18 cellular contexts compared by ENCODE assay signal in the genomic region with DNA sequence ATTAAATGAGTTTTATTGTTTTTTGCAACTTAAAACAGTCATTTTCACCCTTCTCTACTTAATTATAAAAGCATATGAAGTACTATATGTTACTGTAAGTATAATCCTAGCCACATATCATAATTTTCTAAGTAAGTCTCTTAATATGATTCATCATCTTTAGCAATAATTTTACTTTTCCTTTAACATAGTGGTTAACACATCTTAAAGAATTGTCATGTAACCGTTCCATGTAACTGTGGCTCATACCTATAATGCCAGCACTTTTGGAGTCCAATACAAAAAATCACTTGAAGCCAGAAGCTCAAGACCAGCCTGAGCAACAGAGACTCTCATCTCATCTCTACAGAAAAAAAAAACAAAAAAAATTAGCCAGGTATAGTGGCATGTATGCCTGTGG.
DNase-seq lines count a peak whose midpoint lies in the region; ATAC-seq and TF ChIP-seq lines count a peak whose summit lies in the region.
"Had no signal": no experiment of that assay in that cellular context is flagged by ENCODE, and none has a peak within 500 bp of the region (broad histone marks: within the 10 kb centered on the region; RNA-seq: fewer than 3 reads in every experiment).

No MANE protein-coding gene starts in this region.

- no peaks in the 10 kb centered on the region for H3K9me3 ChIP-seq in H9 (ENCODE audit: control insufficient read depth, low read depth, low read length)
- H3K9me3 ChIP-seq: A549, BLaER1 had no signal

- no peak overlapping the region for H4K5ac ChIP-seq in H9 (ENCODE audit: insufficient read length, low read depth, low read length)

- TF ChIP-seq CTCF in natural killer cell (IDR thresholded peaks at IDR 0.05) (no peak), H9 (conservative IDR thresholded peaks at IDR 0.05) (no peak)

- no peak for DNase-seq in activated CD4-positive, CD25-positive, alpha-beta regulatory T cell (lab: John Stamatoyannopoulos, UW)
- DNase-seq in natural killer cell treated with Interleukin-12 subunit alpha and Interleukin-12 subunit beta and Interleukin-15 and Interleukin-18, amount 100 ng/mL, for 72 hours (ENCODE audit: low spot score), result no peak
- DNase-seq in natural killer cell, result no peak
- DNase-seq in central memory CD8-positive, alpha-beta T cell (ENCODE audit: low spot score in 2 of 2), result no peak
- no peak for DNase-seq in H9
- DNase-seq: CD4-positive, alpha-beta memory T cell; DMS153; DMS79; GDM1; GOT3; H7 had no signal

- no peaks in the 10 kb centered on the region for H3K9me3 Mint-ChIP-seq in natural killer cell treated with Interleukin-12 subunit alpha and Interleukin-12 subunit beta and Interleukin-15 and Interleukin-18, amount 100 ng/mL, for 72 hours
- H3K9me3 Mint-ChIP-seq in natural killer cell (no peaks in the 10 kb centered on the region), H9 (no peaks in the 10 kb centered on the region; a peak in 1 of 5 replicates)
- H3K9me3 Mint-ChIP-seq in central memory CD8-positive, alpha-beta T cell, result no peaks in the 10 kb centered on the region
- H3K9me3 Mint-ChIP-seq: CD4-positive, alpha-beta memory T cell had no signal

- H3K14ac ChIP-seq in H9 (ENCODE audit: insufficient read depth, low read length), result no peak overlapping the region

- no peaks in the 10 kb centered on the region for H3K79me2 ChIP-seq in H9 (ENCODE audit: insufficient read depth, low read length)

- WGBS in H9 (ENCODE audit: extremely low coverage, insufficient read length, low lambda C conversion rate), result no CpG with 5 or more reads among the region's 1 CpG

- no peak overlapping the region for H2BK15ac ChIP-seq in H9 (ENCODE audit: low read depth, low read length)

- H2BK12ac ChIP-seq in H9 (ENCODE audit: insufficient read length, low read depth, low read length), result no peak overlapping the region

- H4K91ac ChIP-seq in H9 (ENCODE audit: insufficient read length, low read depth, low read length), result no peak overlapping the region

- H2AFZ ChIP-seq in H9 (ENCODE audit: low read length), result no peak overlapping the region

- H3K27me3 ChIP-seq in H9 (ENCODE audit: insufficient read depth, low read length), result no peaks in the 10 kb centered on the region
- H3K27me3 ChIP-seq: BLaER1 had no signal

- no peak overlapping the region for H3K4ac ChIP-seq in H9 (ENCODE audit: low read depth, low read length)

- no peaks in the 10 kb centered on the region for H4K20me1 ChIP-seq in H9 (ENCODE audit: control insufficient read depth, insufficient read depth, insufficient read length)
- H4K20me1 ChIP-seq: BLaER1 had no signal

- no peak overlapping the region for H2BK5ac ChIP-seq in H9 (ENCODE audit: insufficient read length, low read length)

- H2BK120ac ChIP-seq in H9 (ENCODE audit: low read depth, low read length, poor library complexity, severe bottlenecking), result no peak overlapping the region

- no peak overlapping the region for H3K18ac ChIP-seq in H9 (ENCODE audit: insufficient read length, low read depth, low read length)

- H3K36me3 Mint-ChIP-seq in natural killer cell treated with Interleukin-12 subunit alpha and Interleukin-12 subunit beta and Interleukin-15 and Interleukin-18, amount 100 ng/mL, for 72 hours, result no peaks in the 10 kb centered on the region
- no peaks in the 10 kb centered on the region for H3K36me3 Mint-ChIP-seq in natural killer cell
- no peaks in the 10 kb centered on the region for H3K36me3 Mint-ChIP-seq in central memory CD8-positive, alpha-beta T cell (ENCODE audit: insufficient read depth)
- no peaks in the 10 kb centered on the region; a peak in 1 of 7 replicates for H3K36me3 Mint-ChIP-seq in H9 (ENCODE audit: insufficient read depth in 1 of 3, low read depth in 3 of 3)
- H3K36me3 Mint-ChIP-seq: CD4-positive, alpha-beta memory T cell had no signal

- H3K23ac ChIP-seq in H9 (ENCODE audit: insufficient read length, low read depth, low read length), result no peak overlapping the region

- H3K4me1 ChIP-seq in H9 (ENCODE audit: insufficient read depth, low read length), result no peaks in the 10 kb centered on the region
- H3K4me1 ChIP-seq: A549, BLaER1 had no signal

- H3K79me1 ChIP-seq in H9 (ENCODE audit: insufficient read depth, low read depth, low read length, poor library complexity, severe bottlenecking), result no peaks in the 10 kb centered on the region

- H3K27ac ChIP-seq in H9 (ENCODE audit: insufficient read length, low read depth, low read length), result no peak overlapping the region
- H3K27ac ChIP-seq: 22Rv1, A549, BLaER1 had no signal

- H3T11ph ChIP-seq in H9 (ENCODE audit: low read length), result no peak overlapping the region

- H4K8ac ChIP-seq in H9 (replicated peaks; ENCODE audit: insufficient read length, low read depth, low read length), result no peak overlapping the region

- H3K23me2 ChIP-seq in H9 (ENCODE audit: insufficient read length, low read depth, low read length, poor library complexity, severe bottlenecking), result no peaks in the 10 kb centered on the region

- H2BK20ac ChIP-seq in H9 (ENCODE audit: low read depth, low read length, poor library complexity, severe bottlenecking), result no peak overlapping the region

- no peaks in the 10 kb centered on the region for H3K27me3 Mint-ChIP-seq in natural killer cell treated with Interleukin-12 subunit alpha and Interleukin-12 subunit beta and Interleukin-15 and Interleukin-18, amount 100 ng/mL, for 72 hours
- no peaks in the 10 kb centered on the region for H3K27me3 Mint-ChIP-seq in natural killer cell (ENCODE audit: low read depth in 2 of 2)
- peaks cover 22% of the 10 kb centered on the region for H3K27me3 Mint-ChIP-seq in central memory CD8-positive, alpha-beta T cell
- H3K27me3 Mint-ChIP-seq in H9 (ENCODE audit: low read depth), result no peaks in the 10 kb centered on the region

- no peak overlapping the region for H3K4me3 Mint-ChIP-seq in natural killer cell treated with Interleukin-12 subunit alpha and Interleukin-12 subunit beta and Interleukin-15 and Interleukin-18, amount 100 ng/mL, for 72 hours
- H3K4me3 Mint-ChIP-seq in natural killer cell (no peak overlapping the region), H9 (no peak overlapping the region)
- no peak overlapping the region for H3K4me3 Mint-ChIP-seq in central memory CD8-positive, alpha-beta T cell
- H3K4me3 Mint-ChIP-seq: CD14-positive monocyte; CD4-positive, alpha-beta memory T cell had no signal

- peaks cover 3 to 5% of the 10 kb centered on the region in 2 donors for H3K4me1 Mint-ChIP-seq in natural killer cell treated with Interleukin-12 subunit alpha and Interleukin-12 subunit beta and Interleukin-15 and Interleukin-18, amount 100 ng/mL, for 72 hours (ENCODE audit: low read depth in 2 of 2)
- H3K4me1 Mint-ChIP-seq in natural killer cell (no peaks in the 10 kb centered on the region), H9 (peaks cover 5% of the 10 kb centered on the region in 2 experiments)
- H3K4me1 Mint-ChIP-seq in central memory CD8-positive, alpha-beta T cell, result no peaks in the 10 kb centered on the region
- H3K4me1 Mint-ChIP-seq: CD4-positive, alpha-beta memory T cell had no signal

- H3K9ac ChIP-seq in H9 (ENCODE audit: extremely low read depth, insufficient read length, low read length), result no peak overlapping the region
- H3K9ac ChIP-seq: BLaER1 had no signal

- no peak overlapping the region for H2AK5ac ChIP-seq in H9 (ENCODE audit: insufficient read length, low read length)

- peak; percentile 51 to 53 for ATAC-seq in activated CD4-positive, CD25-positive, alpha-beta regulatory T cell treated with anti-CD3 and anti-CD28 coated beads, Interleukin-2, amount 50 U/mL, for 24 hours
- ATAC-seq in natural killer cell treated with Interleukin-12 subunit alpha and Interleukin-12 subunit beta and Interleukin-15 and Interleukin-18, amount 100 ng/mL, for 72 hours, result peak; percentile 50 to 68
- ATAC-seq in natural killer cell, result no peak
- ATAC-seq in central memory CD8-positive, alpha-beta T cell (replicated peaks; ENCODE audit: extremely low read depth, poor library complexity, severe bottlenecking), result no peak
- ATAC-seq in HG02973 (IDR thresholded peaks at IDR 0.05; ENCODE audit: unreplicated experiment), result no peak
- ATAC-seq: A549, HepG2 had no signal

- H3K4me2 ChIP-seq in H9 (ENCODE audit: insufficient read depth, insufficient read length, low read length), result no peak overlapping the region
- H3K4me2 ChIP-seq: A549, BLaER1 had no signal

- no peak overlapping the region for H3K56ac ChIP-seq in H9 (ENCODE audit: insufficient read length, low read depth, low read length)

- intact Hi-C loops in natural killer cell (cut with micrococcal nuclease), result no loop called here

- H3K27ac Mint-ChIP-seq in natural killer cell treated with Interleukin-12 subunit alpha and Interleukin-12 subunit beta and Interleukin-15 and Interleukin-18, amount 100 ng/mL, for 72 hours, result no peak overlapping the region
- no peak overlapping the region for H3K27ac Mint-ChIP-seq in natural killer cell
- H3K27ac Mint-ChIP-seq in central memory CD8-positive, alpha-beta T cell (ENCODE audit: low read depth), result peak overlapping the region; percentile 51
- H3K27ac Mint-ChIP-seq in H9, result no peak overlapping the region
- H3K27ac Mint-ChIP-seq: CD14-positive monocyte; CD4-positive, alpha-beta memory T cell had no signal

Comparison
In these comparisons a context has a peak if more than half of its experiments do, and no peak if none do; other contexts are left out.
1. ATAC-seq: peak in activated CD4-positive, CD25-positive, alpha-beta regulatory T cell treated with anti-CD3 and anti-CD28 coated beads, Interleukin-2, amount 50 U/mL, for 24 hours (2 of 2) and natural killer cell treated with Interleukin-12 subunit alpha and Interleukin-12 subunit beta and Interleukin-15 and Interleukin-18, amount 100 ng/mL, for 72 hours (2 of 2); none in natural killer cell (0 of 3), central memory CD8-positive, alpha-beta T cell (single experiment) and HG02973 (single experiment).